Comparison of ENCODE assay signal across 8 cellular contexts in genomic region chr1:173430707-173431662, GRCh38. TPM values are rescaled to one million over a fixed set of nuclear protein-coding genes. Genes with fewer than 3 reads are reported as not detected.
DNase-seq lines count a peak whose midpoint lies in the region; FAIRE-seq and TF ChIP-seq lines count a peak whose summit lies in the region.

No MANE protein-coding gene starts in this region.

- DNase-seq in GM12891 (ENCODE audit: insufficient read length, low spot score), result no peak
- peak; percentile 87 for DNase-seq in HK-2 (ENCODE audit: unreplicated experiment)
- peak; percentile 90 for DNase-seq in NCI-H69 (lab: John Stamatoyannopoulos, UW)
- peak; percentile 96 for DNase-seq in activated CD4-positive, alpha-beta T cell treated with anti-CD3 and anti-CD28 coated beads, Interleukin-2, amount 10 ng/mL, durations not matched to agents 24 days and 14 days
- peak; percentile 95 for DNase-seq in dermis blood vessel endothelial cell
- peak; percentile 91 to 97 for DNase-seq in lower leg skin (ENCODE audit: low spot score in 2 of 2)
- peak; percentile 77 to 83 for DNase-seq in stimulated activated CD4-positive, alpha-beta T cell treated with anti-CD3 and anti-CD28 coated beads, Interleukin-4, amount 100 ng/mL, for 4 hours
- no peak for DNase-seq in epidermal melanocyte (ENCODE audit: insufficient read length, low spot score)

- H3K27me3 Mint-ChIP-seq in activated CD4-positive, alpha-beta T cell treated with anti-CD3 and anti-CD28 coated beads, Interleukin-2, amount 10 ng/mL, durations not matched to agents 24 days and 14 days, result no peaks in the 10 kb centered on the region

- intact Hi-C loops in activated CD4-positive, alpha-beta T cell treated with anti-CD3 and anti-CD28 coated beads, Interleukin-2, amount 10 ng/mL, durations not matched to agents 24 days and 14 days (cut with micrococcal nuclease), result loop anchor here (1.0 to 5.0 kb wide), 6 partner anchors 45 to 1311 kb away; partner anchors contain the start of gene RC3H1
- intact Hi-C loops in lower leg skin (cut with DNase I; ENCODE audit: low total_unique reads), result no loop called here

- WGBS in lower leg skin, 2 donors, result 0 to 2% methylated on average over 6 of the region's 6 CpGs

- H3K9me3 Mint-ChIP-seq in activated CD4-positive, alpha-beta T cell treated with anti-CD3 and anti-CD28 coated beads, Interleukin-2, amount 10 ng/mL, durations not matched to agents 24 days and 14 days, result no peaks in the 10 kb centered on the region

- peak in 1 of 3 donors; percentile 40 for TF ChIP-seq CTCF in lower leg skin (IDR thresholded peaks at IDR 0.05)

- FAIRE-seq in GM12891 (lab: Jason Lieb, UNC), result peak; percentile 63

- peak overlapping the region; percentile 7 for H3K4me3 Mint-ChIP-seq in activated CD4-positive, alpha-beta T cell treated with anti-CD3 and anti-CD28 coated beads, Interleukin-2, amount 10 ng/mL, durations not matched to agents 24 days and 14 days

- no peaks in the 10 kb centered on the region for H3K36me3 Mint-ChIP-seq in activated CD4-positive, alpha-beta T cell treated with anti-CD3 and anti-CD28 coated beads, Interleukin-2, amount 10 ng/mL, durations not matched to agents 24 days and 14 days (ENCODE audit: low read depth)

- H3K4me3 ChIP-seq in lower leg skin (ENCODE audit: low read depth, poor library complexity, severe bottlenecking), result no peak overlapping the region

- no peak for TF ChIP-seq POLR2A in GM12891 (IDR thresholded peaks at IDR 0.05; ENCODE audit: low read depth, low read length)
- no peak for TF ChIP-seq POLR2A in lower leg skin (IDR thresholded peaks at IDR 0.05)

- no peak overlapping the region for H3K27ac Mint-ChIP-seq in activated CD4-positive, alpha-beta T cell treated with anti-CD3 and anti-CD28 coated beads, Interleukin-2, amount 10 ng/mL, durations not matched to agents 24 days and 14 days

- peaks cover 18% of the 10 kb centered on the region for H3K4me1 Mint-ChIP-seq in activated CD4-positive, alpha-beta T cell treated with anti-CD3 and anti-CD28 coated beads, Interleukin-2, amount 10 ng/mL, durations not matched to agents 24 days and 14 days

TF ChIP-seq in GM12891, 5 proteins besides CTCF, POLR2A, EP300 and RAD21:
- TF ChIP-seq POU2F2 (IDR thresholded peaks at IDR 0.05; ENCODE audit: low read depth, low read length), result no peak
- no peak for TF ChIP-seq PAX5 (IDR thresholded peaks at IDR 0.05; ENCODE audit: insufficient read depth, low read length, severe bottlenecking)
- TF ChIP-seq SPI1 (IDR thresholded peaks at IDR 0.05; ENCODE audit: low read depth, low read length), result no peak
- no peak for TF ChIP-seq POLR2AphosphoS5 (IDR thresholded peaks at IDR 0.05; ENCODE audit: low read depth, low read length)

RNA-seq across cellular contexts. Expression of gene PRDX6, which starts 46.1 kb away (rescaled TPM):
- polyA plus RNA-seq in GM12891 (2012; ENCODE audit: low read depth, missing spikeins), result 78.0 TPM
- 127 and 131 TPM in 2 replicates for total RNA-seq in activated CD4-positive, alpha-beta T cell treated with anti-CD3 and anti-CD28 coated beads, Interleukin-2, amount 10 ng/mL, durations not matched to agents 24 days and 14 days
- 224 and 251 TPM in 2 replicates for total RNA-seq in dermis blood vessel endothelial cell
- total RNA-seq in lower leg skin, result 100 to 1,000 TPM; 143 to 211 (median 172) TPM

Comparison
In these comparisons a context has a peak if more than half of its experiments do, and no peak if none do; other contexts are left out.
1. DNase-seq: peak in HK-2 (single experiment), NCI-H69 (single experiment), activated CD4-positive, alpha-beta T cell treated with anti-CD3 and anti-CD28 coated beads, Interleukin-2, amount 10 ng/mL, durations not matched to agents 24 days and 14 days (single experiment), dermis blood vessel endothelial cell (single experiment), lower leg skin (2 of 2) and stimulated activated CD4-positive, alpha-beta T cell treated with anti-CD3 and anti-CD28 coated beads, Interleukin-4, amount 100 ng/mL, for 4 hours (2 of 2); none in GM12891 (single experiment) and epidermal melanocyte (single experiment).